Comparison of ENCODE assay signal across 18 cellular contexts in genomic region chr14:90555126-90556049, GRCh38.
A peak's percentile ranks its signal among the peaks of the same experiment; 100 is the strongest.
DNase-seq lines count a peak whose midpoint lies in the region; ATAC-seq and TF ChIP-seq lines count a peak whose summit lies in the region.
"Had no signal": no experiment of that assay in that cellular context is flagged by ENCODE, and none has a peak within 500 bp of the region (broad histone marks: within the 10 kb centered on the region; RNA-seq: fewer than 3 reads in every experiment).

No MANE protein-coding gene starts in this region.

- peak overlapping the region; percentile 44 for H3K27ac ChIP-seq in endodermal cell (ENCODE audit: low read depth, low read length)
- peak overlapping the region; percentile 42 to 56 for H3K27ac ChIP-seq in thoracic aorta
- H3K27ac ChIP-seq: psoas muscle had no signal

- peaks cover 6% of the 10 kb centered on the region for H3K9me3 Mint-ChIP-seq in endodermal cell
- peaks cover 2% of the 10 kb centered on the region for H3K9me3 Mint-ChIP-seq in nephron progenitor cell
- H3K9me3 Mint-ChIP-seq: activated naive CD4-positive, alpha-beta T cell treated with anti-CD3 and anti-CD28 coated beads, Interleukin-2, amount 10 ng/mL, durations not matched to agents 7 days and 5 days; CD4-positive, CD25-positive, alpha-beta regulatory T cell; effector memory CD8-positive, alpha-beta T cell had no signal

- H3K36me3 ChIP-seq in endodermal cell (ENCODE audit: control insufficient read depth, insufficient read depth, low read length) (no peaks in the 10 kb centered on the region), thoracic aorta (no peaks in the 10 kb centered on the region)
- H3K36me3 ChIP-seq: thyroid gland had no signal

- H3K4me1 ChIP-seq in endodermal cell (ENCODE audit: control insufficient read depth, insufficient read depth, low read length) (peaks cover 8% of the 10 kb centered on the region), thoracic aorta (ENCODE audit: control insufficient read depth in 1 of 2, low read depth in 2 of 2) (peaks cover 0 to 40% of the 10 kb centered on the region in 2 donors)
- H3K4me1 ChIP-seq: psoas muscle had no signal

- no peak overlapping the region for H3K27ac Mint-ChIP-seq in endodermal cell
- no peak overlapping the region for H3K27ac Mint-ChIP-seq in nephron progenitor cell
- H3K27ac Mint-ChIP-seq: activated naive CD4-positive, alpha-beta T cell treated with anti-CD3 and anti-CD28 coated beads, Interleukin-2, amount 10 ng/mL, durations not matched to agents 7 days and 5 days; CD4-positive, CD25-positive, alpha-beta regulatory T cell; T-helper 17 cell had no signal

- H3K4me3 Mint-ChIP-seq in endodermal cell (no peak overlapping the region), nephron progenitor cell (peak overlapping the region; percentile 76)
- H3K4me3 Mint-ChIP-seq: activated naive CD4-positive, alpha-beta T cell treated with anti-CD3 and anti-CD28 coated beads, Interleukin-2, amount 10 ng/mL, durations not matched to agents 7 days and 5 days; CD4-positive, CD25-positive, alpha-beta regulatory T cell; T-helper 17 cell had no signal

- TF ChIP-seq CTCF in endodermal cell (conservative IDR thresholded peaks at IDR 0.05), result no peak
- TF ChIP-seq CTCF in nephron progenitor cell (IDR thresholded peaks at IDR 0.05), result no peak
- no peak for TF ChIP-seq CTCF in thoracic aorta (IDR thresholded peaks at IDR 0.05)

- peaks cover 8% of the 10 kb centered on the region for H3K9me3 ChIP-seq in endodermal cell (ENCODE audit: control insufficient read depth, low read length)
- no peaks in the 10 kb centered on the region for H3K9me3 ChIP-seq in thoracic aorta
- H3K9me3 ChIP-seq: psoas muscle, thyroid gland had no signal

- no peaks in the 10 kb centered on the region for H3K27me3 ChIP-seq in endodermal cell (ENCODE audit: control insufficient read depth, insufficient read depth, low read length, poor library complexity, severe bottlenecking)
- no peaks in the 10 kb centered on the region for H3K27me3 ChIP-seq in thoracic aorta (replicated peaks; ENCODE audit: insufficient read depth)
- H3K27me3 ChIP-seq: thyroid gland had no signal

- H3K4me1 Mint-ChIP-seq in endodermal cell (peaks cover 12% of the 10 kb centered on the region), nephron progenitor cell (peaks cover 40% of the 10 kb centered on the region)
- H3K4me1 Mint-ChIP-seq: activated naive CD4-positive, alpha-beta T cell treated with anti-CD3 and anti-CD28 coated beads, Interleukin-2, amount 10 ng/mL, durations not matched to agents 7 days and 5 days; CD4-positive, CD25-positive, alpha-beta regulatory T cell had no signal

- peak; percentile 45 for DNase-seq in NCI-H1092 treated with DMSO at 0.1 percent for 48 hours (lab: John Stamatoyannopoulos, UW)
- no peak for DNase-seq in NCI-H1092 (lab: John Stamatoyannopoulos, UW)
- no peak for DNase-seq in endodermal cell
- DNase-seq in nephron progenitor cell, result no peak
- DNase-seq in thoracic aorta (ENCODE audit: low spot score), result no peak
- DNase-seq in activated gamma-delta T cell (lab: John Stamatoyannopoulos, UW), result no peak
- DNase-seq in effector CD8-positive, alpha-beta T cell (lab: John Stamatoyannopoulos, UW), result no peak
- DNase-seq: 8988T; activated CD8-positive, alpha-beta memory T cell treated with anti-CD3 and anti-CD28 coated beads, Interleukin-2, amount 50 U/mL, for 48 hours; activated naive CD4-positive, alpha-beta T cell treated with anti-CD3 and anti-CD28 coated beads, Interleukin-2, amount 10 ng/mL, durations not matched to agents 7 days and 5 days; CD4-positive, CD25-positive, alpha-beta regulatory T cell; effector memory CD8-positive, alpha-beta T cell; NCI-H146; SIG-M5; T-helper 17 cell had no signal

- WGBS in endodermal cell (ENCODE audit: insufficient coverage in 1 of 2, insufficient read length in 1 of 2), 2 experiments, result 79 to 86% methylated on average over 13 to 22 of the region's 23 CpGs

- H3K9ac ChIP-seq in endodermal cell (ENCODE audit: extremely low read depth, low read length, poor library complexity, severe bottlenecking), result no peak overlapping the region

- H3K4me3 ChIP-seq in endodermal cell (ENCODE audit: low read length) (no peak overlapping the region), thoracic aorta (no peak overlapping the region)
- H3K4me3 ChIP-seq: psoas muscle had no signal

- ATAC-seq in thoracic aorta (ENCODE audit: insufficient number of reproducible peaks, low FRiP score, low read depth), result no peak
- ATAC-seq in GM19463 (IDR thresholded peaks at IDR 0.05; ENCODE audit: unreplicated experiment), result no peak
- ATAC-seq: T-helper 17 cell had no signal

- H3K27me3 Mint-ChIP-seq in endodermal cell (ENCODE audit: insufficient read depth), result peaks cover 2% of the 10 kb centered on the region
- no peaks in the 10 kb centered on the region for H3K27me3 Mint-ChIP-seq in nephron progenitor cell (ENCODE audit: low read depth, poor library complexity)
- H3K27me3 Mint-ChIP-seq: activated naive CD4-positive, alpha-beta T cell treated with anti-CD3 and anti-CD28 coated beads, Interleukin-2, amount 10 ng/mL, durations not matched to agents 7 days and 5 days; CD4-positive, CD25-positive, alpha-beta regulatory T cell had no signal

- peaks cover 8% of the 10 kb centered on the region for H3K36me3 Mint-ChIP-seq in endodermal cell (ENCODE audit: low read depth)
- peaks cover 7% of the 10 kb centered on the region for H3K36me3 Mint-ChIP-seq in nephron progenitor cell (ENCODE audit: low read depth)
- H3K36me3 Mint-ChIP-seq: activated naive CD4-positive, alpha-beta T cell treated with anti-CD3 and anti-CD28 coated beads, Interleukin-2, amount 10 ng/mL, durations not matched to agents 7 days and 5 days; CD4-positive, CD25-positive, alpha-beta regulatory T cell had no signal
